ENCODE assay signal across 34 cellular contexts in genomic region chr14:47976139-47976538, GRCh38.
"Had no signal": no experiment of that assay in that cellular context is flagged by ENCODE, and none has a peak within 500 bp of the region (broad histone marks: within the 10 kb centered on the region; RNA-seq: fewer than 3 reads in every experiment).

No MANE protein-coding gene starts in this region.

- H3K4me3 ChIP-seq: coronary artery, dorsolateral prefrontal cortex, esophagus muscularis mucosa, gastrocnemius medialis had no signal

- H3K27me3 ChIP-seq: brain microvascular endothelial cell, esophagus muscularis mucosa, foreskin keratinocyte, gastrocnemius medialis had no signal

- H3K4me1 ChIP-seq: esophagus muscularis mucosa, foreskin keratinocyte, gastrocnemius medialis had no signal

- H3K27ac Mint-ChIP-seq: activated B cell treated with CpG ODN at 0.5 μM for 24 hours; activated CD8-positive, alpha-beta T cell treated with anti-CD3 and anti-CD28 coated beads for 36 hours; activated naive CD8-positive, alpha-beta T cell; activated T-helper 17 cell treated with anti-CD3 and anti-CD28 coated beads, Interleukin-2, amount 50 U/mL, for 72 hours; dendritic cell treated with granulocyte-macrophage colony-stimulating factor and Interleukin-4, amounts not matched to agents 40 ng/mL and 50 ng/mL, for 4 days; T-helper 17 cell; T-helper 2 cell treated with Interferon-gamma antibody and Interleukin-4, amounts not matched to agents 5 μg/mL and 100 μg/mL, for 36 hours had no signal

- H3K27ac ChIP-seq: brain microvascular endothelial cell, coronary artery, dorsolateral prefrontal cortex, esophagus muscularis mucosa, foreskin keratinocyte, gastrocnemius medialis, WERI-Rb-1 had no signal

- H3K9me3 Mint-ChIP-seq: activated B cell treated with CpG ODN at 0.5 μM for 24 hours had no signal

- H3K4me3 Mint-ChIP-seq: activated B cell treated with CpG ODN at 0.5 μM for 24 hours; activated CD8-positive, alpha-beta T cell treated with anti-CD3 and anti-CD28 coated beads for 36 hours; activated naive CD8-positive, alpha-beta T cell; activated T-cell treated with anti-CD3 and anti-CD28 coated beads, Interleukin-2, amount 50 U/mL, for 4 hours; activated T-helper 17 cell treated with anti-CD3 and anti-CD28 coated beads, Interleukin-2, amount 50 U/mL, for 72 hours; central memory CD8-positive, alpha-beta T cell; dendritic cell treated with granulocyte-macrophage colony-stimulating factor and Interleukin-4, amounts not matched to agents 40 ng/mL and 50 ng/mL, for 4 days; T-helper 17 cell; T-helper 2 cell treated with Interferon-gamma antibody and Interleukin-4, amounts not matched to agents 5 μg/mL and 100 μg/mL, for 36 hours had no signal

- H3K36me3 ChIP-seq: brain microvascular endothelial cell, esophagus muscularis mucosa, gastrocnemius medialis, WERI-Rb-1 had no signal

- H3K4me1 Mint-ChIP-seq: activated B cell treated with CpG ODN at 0.5 μM for 24 hours; activated T-helper 17 cell treated with anti-CD3 and anti-CD28 coated beads, Interleukin-2, amount 50 U/mL, for 72 hours; central memory CD8-positive, alpha-beta T cell; T-helper 17 cell had no signal

- H3K9me3 ChIP-seq: esophagus muscularis mucosa, gastrocnemius medialis had no signal

- H3K27me3 Mint-ChIP-seq: activated B cell treated with CpG ODN at 0.5 μM for 24 hours; activated CD8-positive, alpha-beta T cell treated with anti-CD3 and anti-CD28 coated beads for 36 hours; activated naive CD8-positive, alpha-beta T cell; activated T-helper 17 cell treated with anti-CD3 and anti-CD28 coated beads, Interleukin-2, amount 50 U/mL, for 72 hours; central memory CD8-positive, alpha-beta T cell; dendritic cell treated with granulocyte-macrophage colony-stimulating factor and Interleukin-4, amounts not matched to agents 40 ng/mL and 50 ng/mL, for 4 days; T-helper 17 cell had no signal

- DNase-seq: activated B cell treated with CpG ODN at 0.5 μM for 24 hours; activated CD4-positive, alpha-beta T cell treated with anti-CD3 and anti-CD28 coated beads for 48 hours; activated CD4-positive, alpha-beta T cell treated with anti-CD3 and anti-CD28 coated beads, Interleukin-2, amount 50 U/mL, for 1 hour; activated CD4-positive, alpha-beta T cell treated with anti-CD3 and anti-CD28 coated beads, Interleukin-2, amount 50 U/mL, for 48 hours; activated CD8-positive, alpha-beta memory T cell treated with anti-CD3 and anti-CD28 coated beads for 24 hours; activated CD8-positive, alpha-beta T cell treated with anti-CD3 and anti-CD28 coated beads for 36 hours; activated effector memory CD4-positive, alpha-beta T cell treated with Interleukin-2 at 50 U/mL for 16 hours; activated gamma-delta T cell treated with Interleukin-2 at 50 U/mL for 16 hours; activated naive CD4-positive, alpha-beta T cell treated with anti-CD3 and anti-CD28 coated beads, Interleukin-2, amount 50 U/mL, for 16 hours; activated naive CD4-positive, alpha-beta T cell treated with Interleukin-2 at 50 U/mL for 16 hours; activated T-cell treated with anti-CD3 and anti-CD28 coated beads, Interleukin-2, amount 50 U/mL, for 4 hours; amniotic stem cell; anterior cingulate cortex; brain microvascular endothelial cell; dorsolateral prefrontal cortex; effector memory CD4-positive, alpha-beta T cell; erythroblast; foreskin keratinocyte; gastrocnemius medialis; glutamatergic neuron; T-helper 1 cell; T-helper 17 cell; T1000; WERI-Rb-1 had no signal

- H3K36me3 Mint-ChIP-seq: activated naive CD8-positive, alpha-beta T cell had no signal

- ATAC-seq: activated CD4-positive, CD25-positive, alpha-beta regulatory T cell treated with anti-CD3 and anti-CD28 coated beads, Interleukin-2, amount 50 U/mL, for 24 hours; activated CD8-positive, alpha-beta T cell treated with anti-CD3 and anti-CD28 coated beads for 36 hours; activated T-cell treated with anti-CD3 and anti-CD28 coated beads, Interleukin-2, amount 50 U/mL, for 4 hours; activated T-helper 17 cell treated with anti-CD3 and anti-CD28 coated beads, Interleukin-2, amount 50 U/mL, for 72 hours; foreskin keratinocyte; gastrocnemius medialis; T-helper 17 cell had no signal

- FAIRE-seq: astrocyte, bronchial epithelial cell had no signal
